In genomic region chrX:2892816-2893215, GRCh38 we compare ENCODE assay signal across 15 cellular contexts.
"Had no signal": no experiment of that assay in that cellular context is flagged by ENCODE, and none has a peak within 500 bp of the region (broad histone marks: within the 10 kb centered on the region; RNA-seq: fewer than 3 reads in every experiment).

No MANE protein-coding gene starts in this region.

- H3K4me3 ChIP-seq: coronary artery, gastrocnemius medialis, heart right ventricle, mucosa of descending colon, spleen had no signal

- H3K27ac Mint-ChIP-seq: naive thymus-derived CD8-positive, alpha-beta T cell; type B pancreatic cell had no signal

- H3K4me3 Mint-ChIP-seq: type B pancreatic cell had no signal

- H3K36me3 ChIP-seq: gastrocnemius medialis, heart right ventricle, neutrophil, spleen had no signal

- H3K27ac ChIP-seq: coronary artery, gastrocnemius medialis, heart right ventricle, neutrophil, spleen had no signal

- H3K27me3 ChIP-seq: gastrocnemius medialis, neutrophil had no signal

- H3K27me3 Mint-ChIP-seq: type B pancreatic cell had no signal

- H3K9me3 Mint-ChIP-seq: naive thymus-derived CD8-positive, alpha-beta T cell had no signal

- H3K9me3 ChIP-seq: gastrocnemius medialis, heart right ventricle, mucosa of descending colon, neutrophil, spleen had no signal

- H3K4me1 ChIP-seq: gastrocnemius medialis had no signal

- DNase-seq: effector CD4-positive, alpha-beta T cell; gastrocnemius medialis; heart right ventricle; islet precursor cell; mammary epithelial cell; mucosa of descending colon; naive thymus-derived CD8-positive, alpha-beta T cell; spleen; stimulated activated CD4-positive, alpha-beta T cell treated with anti-CD3 and anti-CD28 coated beads, Interleukin-15, amount 100 ng/mL, for 24 hours; stimulated activated CD4-positive, alpha-beta T cell treated with anti-CD3 and anti-CD28 coated beads, Interleukin-1b, Interleukin-23, amount 100 ng/mL, for 48 hours; stimulated activated CD4-positive, alpha-beta T cell treated with anti-CD3 and anti-CD28 coated beads, Interleukin-4, amount 100 ng/mL, for 4 hours; stimulated activated naive CD4-positive, alpha-beta T cell had no signal

- H3K36me3 Mint-ChIP-seq: naive thymus-derived CD8-positive, alpha-beta T cell had no signal
